ENCODE assay signal across 10 cellular contexts in the genomic region with DNA sequence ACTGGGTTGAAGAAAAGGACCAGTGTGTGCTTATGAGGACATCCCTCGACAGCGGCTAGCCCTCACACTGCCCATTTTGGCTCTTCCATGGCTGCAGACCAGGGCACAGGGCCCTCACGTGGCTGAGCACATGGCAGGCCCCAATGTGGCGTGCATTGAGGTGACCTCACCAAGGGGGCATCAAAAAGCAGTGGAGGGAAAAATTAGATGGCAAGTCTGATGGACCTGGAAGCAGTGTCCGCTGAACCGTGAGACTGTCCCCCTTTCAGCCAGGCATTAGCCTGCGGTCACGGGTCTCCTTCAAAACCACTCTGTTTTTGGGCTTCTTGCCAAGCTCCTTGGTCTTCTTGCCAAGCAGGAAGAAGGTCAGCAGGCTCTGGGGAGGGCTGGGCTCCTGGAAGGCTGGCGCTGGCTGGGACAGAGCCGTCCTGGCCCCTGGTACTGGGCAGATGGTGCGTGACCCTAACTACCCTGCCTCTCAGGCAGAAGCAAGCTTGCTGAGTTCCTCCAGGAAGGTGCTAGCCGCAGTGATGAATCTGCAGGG. TPM values are rescaled to one million over a fixed set of nuclear protein-coding genes. Genes with fewer than 3 reads are reported as not detected.
DNase-seq lines count a peak whose midpoint lies in the region; ATAC-seq lines count a peak whose summit lies in the region.
"Had no signal": no experiment of that assay in that cellular context is flagged by ENCODE, and none has a peak within 500 bp of the region (broad histone marks: within the 10 kb centered on the region; RNA-seq: fewer than 3 reads in every experiment).

No MANE protein-coding gene starts in this region.

- intact Hi-C loops in Right ventricle myocardium superior (cut with DNase I) = no loop called here

- ATAC-seq in Right ventricle myocardium superior (ENCODE audit: poor library complexity) (peak; percentile 91), HG03354 (IDR thresholded peaks at IDR 0.05; ENCODE audit: poor library complexity, severe bottlenecking, unreplicated experiment) (no peak)

- DNase-seq in DMS79 treated with DMSO at 0.1 percent for 48 hours (lab: John Stamatoyannopoulos, UW) (peak; percentile 95), RPMI7951 (ENCODE audit: low read depth) (peak; percentile 94), Right ventricle myocardium superior (peak; percentile 59), pulmonary artery endothelial cell (ENCODE audit: low read depth, low spot score) (peak; percentile 51), OCI-M2 (lab: John Stamatoyannopoulos, UW; ENCODE audit: unreplicated experiment) (no peak), HuH-7 (ENCODE audit: low spot score) (no peak)
- no peak for DNase-seq in stimulated activated CD4-positive, alpha-beta T cell treated with anti-CD3 and anti-CD28 coated beads, Interleukin-4, amount 100 ng/mL, for 24 hours
- DNase-seq: activated CD4-positive, CD25-positive, alpha-beta regulatory T cell treated with anti-CD3 and anti-CD28 coated beads, Interleukin-2, amount 50 U/mL, for 72 hours; NCI-H187 had no signal

RNA-seq across cellular contexts. Expression of gene TRIM67, which starts 30.8 kb away (rescaled TPM):
- not detected in 2 replicates for total RNA-seq in RPMI7951 (2014; rRNA removed; shearing (Covaris generic))
- total RNA-seq in Right ventricle myocardium superior = 0.05 TPM
- total RNA-seq in pulmonary artery endothelial cell = not detected in 2 replicates

RNA-seq across cellular contexts. Expression of gene GNPAT, which starts 48.3 kb away (rescaled TPM):
- total RNA-seq in RPMI7951 (2014; rRNA removed; shearing (Covaris generic)) = 64.1 and 74.0 TPM in 2 replicates
- total RNA-seq in Right ventricle myocardium superior = 61.0 TPM
- total RNA-seq in pulmonary artery endothelial cell = 48.9 and 64.3 TPM in 2 replicates

Comparison
In these comparisons a context has a peak if more than half of its experiments do, and no peak if none do; other contexts are left out.
1. DNase-seq: peak in DMS79 treated with DMSO at 0.1 percent for 48 hours (single experiment), RPMI7951 (single experiment), Right ventricle myocardium superior (single experiment) and pulmonary artery endothelial cell (single experiment); none in OCI-M2 (single experiment), stimulated activated CD4-positive, alpha-beta T cell treated with anti-CD3 and anti-CD28 coated beads, Interleukin-4, amount 100 ng/mL, for 24 hours (single experiment) and HuH-7 (single experiment).